Comparison of ENCODE assay signal across 1 cellular context in the genomic region with DNA sequence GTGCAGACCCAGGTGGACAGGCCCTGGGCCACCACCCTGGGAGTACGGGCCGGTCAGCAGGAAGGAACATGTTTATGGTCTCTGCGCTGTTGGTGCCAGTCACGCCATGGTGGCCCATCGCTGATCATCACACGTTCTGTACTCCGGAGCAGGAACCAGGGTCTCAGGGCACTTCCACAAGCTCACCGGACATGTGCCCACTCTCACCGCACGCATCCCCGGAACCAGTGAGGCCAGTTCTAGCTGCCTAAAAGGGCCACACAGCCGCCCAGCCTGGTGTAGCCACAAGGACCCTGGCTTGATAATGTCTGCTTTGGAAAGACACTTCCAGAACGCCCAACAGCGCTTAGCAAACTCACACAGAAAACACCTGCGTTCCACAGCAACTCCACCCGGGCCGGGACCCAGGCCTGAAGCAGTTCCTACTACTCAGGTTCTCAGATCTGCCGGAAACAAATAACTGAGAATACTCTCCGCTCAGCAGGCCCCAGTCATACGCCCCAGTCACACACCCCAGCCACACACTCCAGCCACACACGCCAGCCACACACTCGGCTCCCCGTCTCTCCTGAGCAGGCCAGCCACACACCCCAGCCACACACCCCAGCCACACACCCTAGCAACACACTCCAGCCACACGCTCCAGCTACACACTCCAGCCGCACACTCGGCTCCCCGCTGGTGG.
TF ChIP-seq lines count a peak whose summit lies in the region.

No MANE protein-coding gene starts in this region.

TF ChIP-seq in K562, 482 proteins besides CTCF, POLR2A, EP300 and RAD21 (continued from another document):
- TF ChIP-seq BRD9 (IDR thresholded peaks at IDR 0.05; ENCODE audit: low read depth, partially characterized antibody) (no peak), U2AF2 (optimal IDR thresholded peaks at IDR 0.05; ENCODE audit: low read depth, low read length) (no peak), CHCHD3 (CRISPR knock-in tag; IDR thresholded peaks at IDR 0.05) (no peak), PRPF4 (IDR thresholded peaks at IDR 0.05; ENCODE audit: insufficient read depth, low read depth, low read length, poor library complexity, severe bottlenecking) (no peak), NKRF (IDR thresholded peaks at IDR 0.05; ENCODE audit: borderline replicate concordance) (no peak)
